ENCODE assay signal across 8 cellular contexts in the genomic region with DNA sequence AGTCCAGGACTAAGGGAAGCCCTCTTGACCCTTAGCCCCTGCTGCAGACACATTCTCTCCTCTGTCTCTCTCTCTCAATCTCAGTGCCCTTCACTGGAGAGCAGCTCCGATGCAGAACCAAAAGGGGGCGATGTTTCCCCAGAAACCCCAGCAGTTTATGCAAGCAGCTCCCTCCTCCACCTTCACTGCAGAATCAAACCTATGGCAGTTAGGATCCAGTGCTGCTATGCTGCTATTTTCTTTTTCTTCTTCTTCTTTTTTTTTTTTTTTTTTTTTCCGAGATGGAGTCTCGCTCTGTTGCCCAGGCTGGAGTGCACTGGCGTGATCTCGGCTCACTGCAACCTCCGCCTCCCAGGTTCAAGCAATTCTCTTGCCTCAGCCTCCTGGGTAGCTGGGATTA. TPM values are rescaled to one million over a fixed set of nuclear protein-coding genes. Genes with fewer than 3 reads are reported as not detected.
A peak's percentile ranks its signal among the peaks of the same experiment; 100 is the strongest.
DNase-seq lines count a peak whose midpoint lies in the region; TF ChIP-seq lines count a peak whose summit lies in the region.
"Not testable (repeated sequence)": the region's sequence is repeated elsewhere in the genome, so short reads cannot be mapped to it uniquely, and the experiment has no call there.

No MANE protein-coding gene starts in this region.

- not testable (repeated sequence) for H3K4me1 ChIP-seq in mesenchymal stem cell (ENCODE audit: control insufficient read depth, insufficient read depth, low read depth, low read length)

- H2BK15ac ChIP-seq in mesenchymal stem cell (ENCODE audit: low read depth, poor library complexity, severe bottlenecking) = not testable (repeated sequence)

- H3K27ac ChIP-seq in mesenchymal stem cell (ENCODE audit: low read length, poor library complexity, severe bottlenecking) = not testable (repeated sequence)

- H2AFZ ChIP-seq in mesenchymal stem cell (ENCODE audit: low read depth, low read length) = not testable (repeated sequence)

- H3K36me3 ChIP-seq in mesenchymal stem cell (ENCODE audit: control insufficient read depth in 1 of 2, insufficient read depth in 2 of 2, low read depth in 1 of 2, low read length in 2 of 2) = not testable (repeated sequence)

- H3K36me3 Mint-ChIP-seq in activated T-helper 2 cell treated with anti-CD3 and anti-CD28 coated beads, Interferon-gamma antibody, Interleukin-2, Interleukin-4, amounts not matched to agents 10 μg/mL and 5 μg/mL and 100 μg/mL, durations not matched to agents 14 hours and 24 hours and 36 hours (ENCODE audit: low read depth) = not testable (repeated sequence)

- not testable (repeated sequence) for H3K27me3 Mint-ChIP-seq in activated T-helper 2 cell treated with anti-CD3 and anti-CD28 coated beads, Interferon-gamma antibody, Interleukin-2, Interleukin-4, amounts not matched to agents 10 μg/mL and 5 μg/mL and 100 μg/mL, durations not matched to agents 14 hours and 24 hours and 36 hours (ENCODE audit: low read depth)

- H2BK5ac ChIP-seq in mesenchymal stem cell (ENCODE audit: low read depth, low read length, poor library complexity, severe bottlenecking) = not testable (repeated sequence)

- H3K4ac ChIP-seq in mesenchymal stem cell (ENCODE audit: low read depth in 1 of 2, low read length in 2 of 2) = not testable (repeated sequence)

- not testable (repeated sequence) for H3K9me3 ChIP-seq in mesenchymal stem cell (ENCODE audit: control insufficient read depth, low read length)

- not testable (repeated sequence) for H4K91ac ChIP-seq in mesenchymal stem cell (ENCODE audit: low read length)

- WGBS in mesenchymal stem cell = 0% methylated on average over 2 of the region's 7 CpGs

- H3K27me3 ChIP-seq in mesenchymal stem cell (ENCODE audit: control insufficient read depth in 1 of 2, insufficient read depth in 1 of 2, low read length in 2 of 2) = not testable (repeated sequence)

- intact Hi-C loops in activated T-helper 2 cell treated with anti-CD3 and anti-CD28 coated beads, Interferon-gamma antibody, Interleukin-2, Interleukin-4, amounts not matched to agents 10 μg/mL and 5 μg/mL and 100 μg/mL, durations not matched to agents 14 hours and 24 hours and 36 hours (cut with micrococcal nuclease) = loop anchor here (1.0 kb wide), 2 partner anchors 58 to 104 kb away; no protein-coding TSS in a partner anchor

- DNase-seq in AG09309 (ENCODE audit: low read depth) (peak; percentile 61), GM19240 (ENCODE audit: insufficient read length, low spot score) (peak; percentile 64), NCI-H2029 treated with DMSO at 0.1 percent for 48 hours (lab: John Stamatoyannopoulos, UW) (peak; percentile 22), SW480 (ENCODE audit: low spot score) (peak; percentile 89), erythroblast (lab: John Stamatoyannopoulos, UW) (peak; percentile 80 to 88), mesenchymal stem cell (peak; percentile 88)
- DNase-seq in activated T-helper 2 cell treated with anti-CD3 and anti-CD28 coated beads, Interferon-gamma antibody, Interleukin-2, Interleukin-4, amounts not matched to agents 10 μg/mL and 5 μg/mL and 100 μg/mL, durations not matched to agents 14 hours and 24 hours and 36 hours (ENCODE audit: low spot score) = peak; percentile 73
- peak; percentile 88 for DNase-seq in stimulated activated CD4-positive, alpha-beta T cell treated with anti-CD3 and anti-CD28 coated beads, Interleukin-4, amount 100 ng/mL, for 24 hours

- not testable (repeated sequence) for H3K14ac ChIP-seq in mesenchymal stem cell (ENCODE audit: low read length in 2 of 2)

- H3K4me2 ChIP-seq in mesenchymal stem cell (ENCODE audit: low read length, poor library complexity, severe bottlenecking) = not testable (repeated sequence)

- H2BK120ac ChIP-seq in mesenchymal stem cell (ENCODE audit: low read depth, low read length) = not testable (repeated sequence)

- not testable (repeated sequence) for H3K9me3 Mint-ChIP-seq in activated T-helper 2 cell treated with anti-CD3 and anti-CD28 coated beads, Interferon-gamma antibody, Interleukin-2, Interleukin-4, amounts not matched to agents 10 μg/mL and 5 μg/mL and 100 μg/mL, durations not matched to agents 14 hours and 24 hours and 36 hours

- H3K23ac ChIP-seq in mesenchymal stem cell (ENCODE audit: low read length in 2 of 2) = not testable (repeated sequence)

- H3K4me3 ChIP-seq in AG09309 (ENCODE audit: control insufficient read depth, low read depth, low read length); mesenchymal stem cell (ENCODE audit: insufficient read depth in 1 of 2, low read depth in 1 of 2, low read length in 2 of 2): not testable (repeated sequence)

- H3K18ac ChIP-seq in mesenchymal stem cell (ENCODE audit: low read depth in 1 of 2, low read length in 2 of 2) = not testable (repeated sequence)

- not testable (repeated sequence) for H2AK5ac ChIP-seq in mesenchymal stem cell (ENCODE audit: low read length, severe bottlenecking)

- H3K4me3 Mint-ChIP-seq in activated T-helper 2 cell treated with anti-CD3 and anti-CD28 coated beads, Interferon-gamma antibody, Interleukin-2, Interleukin-4, amounts not matched to agents 10 μg/mL and 5 μg/mL and 100 μg/mL, durations not matched to agents 14 hours and 24 hours and 36 hours (ENCODE audit: low read depth) = not testable (repeated sequence)

- H3K79me1 ChIP-seq in mesenchymal stem cell (replicated peaks; ENCODE audit: low read length, poor library complexity, severe bottlenecking) = not testable (repeated sequence)

- not testable (repeated sequence) for H4K8ac ChIP-seq in mesenchymal stem cell (ENCODE audit: low read length)

- H3K9ac ChIP-seq in mesenchymal stem cell (ENCODE audit: low read length) = not testable (repeated sequence)

- peak; percentile 97 for TF ChIP-seq CTCF in AG09309 (IDR thresholded peaks at IDR 0.05; ENCODE audit: control insufficient read depth, insufficient read depth, low read depth, low read length, missing control alignments)

- H3K4me1 Mint-ChIP-seq in activated T-helper 2 cell treated with anti-CD3 and anti-CD28 coated beads, Interferon-gamma antibody, Interleukin-2, Interleukin-4, amounts not matched to agents 10 μg/mL and 5 μg/mL and 100 μg/mL, durations not matched to agents 14 hours and 24 hours and 36 hours (ENCODE audit: low read depth) = peaks cover 19% of the 10 kb centered on the region

- H2BK12ac ChIP-seq in mesenchymal stem cell (ENCODE audit: low read length in 2 of 2) = peak overlapping the region in 1 of 2 experiments; percentile 45

- not testable (repeated sequence) for TF ChIP-seq POLR2A in erythroblast (IDR thresholded peaks at IDR 0.05; ENCODE audit: low read length)

- H3K27ac Mint-ChIP-seq in activated T-helper 2 cell treated with anti-CD3 and anti-CD28 coated beads, Interferon-gamma antibody, Interleukin-2, Interleukin-4, amounts not matched to agents 10 μg/mL and 5 μg/mL and 100 μg/mL, durations not matched to agents 14 hours and 24 hours and 36 hours = not testable (repeated sequence)

RNA-seq across cellular contexts. Expression of gene CYP2S1, which starts 11.3 kb away (rescaled TPM):
- total RNA-seq in activated T-helper 2 cell treated with anti-CD3 and anti-CD28 coated beads, Interferon-gamma antibody, Interleukin-2, Interleukin-4, amounts not matched to agents 10 μg/mL and 5 μg/mL and 100 μg/mL, durations not matched to agents 14 hours and 24 hours and 36 hours = 0.34 and 1.2 TPM in 2 replicates
- polyA plus RNA-seq in mesenchymal stem cell (2013, experiment 1 of 2) = 19.0 TPM
- polyA plus RNA-seq in mesenchymal stem cell (2013, experiment 2 of 2) = 18.5 TPM

RNA-seq across cellular contexts. Expression of gene AXL, which starts 14.7 kb away (rescaled TPM):
- total RNA-seq in activated T-helper 2 cell treated with anti-CD3 and anti-CD28 coated beads, Interferon-gamma antibody, Interleukin-2, Interleukin-4, amounts not matched to agents 10 μg/mL and 5 μg/mL and 100 μg/mL, durations not matched to agents 14 hours and 24 hours and 36 hours = 0.21 and 0.50 TPM in 2 replicates
- polyA plus RNA-seq in mesenchymal stem cell (2013, experiment 1 of 2) = 91.5 TPM
- polyA plus RNA-seq in mesenchymal stem cell (2013, experiment 2 of 2) = 89.9 TPM

RNA-seq across cellular contexts. Expression of gene HNRNPUL1, which starts 59.8 kb away (rescaled TPM):
- total RNA-seq in activated T-helper 2 cell treated with anti-CD3 and anti-CD28 coated beads, Interferon-gamma antibody, Interleukin-2, Interleukin-4, amounts not matched to agents 10 μg/mL and 5 μg/mL and 100 μg/mL, durations not matched to agents 14 hours and 24 hours and 36 hours = 283 and 294 TPM in 2 replicates
- polyA plus RNA-seq in mesenchymal stem cell (2013, experiment 1 of 2) = 178 TPM
- polyA plus RNA-seq in mesenchymal stem cell (2013, experiment 2 of 2) = 179 TPM

Comparison
In these comparisons a context has a peak if more than half of its experiments do, and no peak if none do; other contexts are left out.
1. DNase-seq: peak in every context shown above with its lines; median percentile 89 in SW480; 88 in mesenchymal stem cell; 88 in stimulated activated CD4-positive, alpha-beta T cell treated with anti-CD3 and anti-CD28 coated beads, Interleukin-4, amount 100 ng/mL, for 24 hours; 84 in erythroblast; 73 in activated T-helper 2 cell treated with anti-CD3 and anti-CD28 coated beads, Interferon-gamma antibody, Interleukin-2, Interleukin-4, amounts not matched to agents 10 μg/mL and 5 μg/mL and 100 μg/mL, durations not matched to agents 14 hours and 24 hours and 36 hours; 64 in GM19240; 61 in AG09309; 22 in NCI-H2029 treated with DMSO at 0.1 percent for 48 hours.